ENCODE assay signal across 1 cellular context in the genomic region with DNA sequence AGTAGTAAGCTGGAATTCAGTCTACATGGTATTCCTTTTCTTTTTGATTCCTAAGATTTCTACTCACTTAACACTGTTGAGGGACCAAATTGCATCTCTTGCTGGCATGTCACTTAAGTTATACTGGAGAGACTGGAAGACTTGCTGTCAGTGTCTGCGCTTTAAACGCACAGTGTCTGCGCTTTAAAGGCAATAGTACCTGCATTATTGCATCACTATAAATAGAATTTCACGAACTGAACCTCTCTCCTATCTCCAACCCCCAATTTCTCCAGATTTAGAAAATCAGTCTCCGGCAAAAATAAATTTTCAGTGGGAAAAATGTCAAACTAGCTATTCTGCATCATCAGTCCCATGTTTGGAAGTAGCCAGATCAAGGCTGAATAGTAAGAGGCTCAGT.
TF ChIP-seq lines count a peak whose summit lies in the region.

No MANE protein-coding gene starts in this region.

TF ChIP-seq in GM12878, 131 proteins besides CTCF, POLR2A, EP300 and RAD21:
- TF ChIP-seq KDM1A (IDR thresholded peaks at IDR 0.05; ENCODE audit: borderline replicate concordance) (no peak), YY1 (IDR thresholded peaks at IDR 0.05; ENCODE audit: low read depth, low read length) (no peak), CBX3 (IDR thresholded peaks at IDR 0.05; ENCODE audit: borderline replicate concordance, low read depth) (no peak)
